ENCODE assay signal across 1 cellular context in genomic region chr11:55658031-55658573, GRCh38.
TF ChIP-seq lines count a peak whose summit lies in the region.

No MANE protein-coding gene starts in this region.

TF ChIP-seq in GM12878, 131 proteins besides CTCF, POLR2A, EP300 and RAD21 (continued from another document):
- TF ChIP-seq, protein P1, sequence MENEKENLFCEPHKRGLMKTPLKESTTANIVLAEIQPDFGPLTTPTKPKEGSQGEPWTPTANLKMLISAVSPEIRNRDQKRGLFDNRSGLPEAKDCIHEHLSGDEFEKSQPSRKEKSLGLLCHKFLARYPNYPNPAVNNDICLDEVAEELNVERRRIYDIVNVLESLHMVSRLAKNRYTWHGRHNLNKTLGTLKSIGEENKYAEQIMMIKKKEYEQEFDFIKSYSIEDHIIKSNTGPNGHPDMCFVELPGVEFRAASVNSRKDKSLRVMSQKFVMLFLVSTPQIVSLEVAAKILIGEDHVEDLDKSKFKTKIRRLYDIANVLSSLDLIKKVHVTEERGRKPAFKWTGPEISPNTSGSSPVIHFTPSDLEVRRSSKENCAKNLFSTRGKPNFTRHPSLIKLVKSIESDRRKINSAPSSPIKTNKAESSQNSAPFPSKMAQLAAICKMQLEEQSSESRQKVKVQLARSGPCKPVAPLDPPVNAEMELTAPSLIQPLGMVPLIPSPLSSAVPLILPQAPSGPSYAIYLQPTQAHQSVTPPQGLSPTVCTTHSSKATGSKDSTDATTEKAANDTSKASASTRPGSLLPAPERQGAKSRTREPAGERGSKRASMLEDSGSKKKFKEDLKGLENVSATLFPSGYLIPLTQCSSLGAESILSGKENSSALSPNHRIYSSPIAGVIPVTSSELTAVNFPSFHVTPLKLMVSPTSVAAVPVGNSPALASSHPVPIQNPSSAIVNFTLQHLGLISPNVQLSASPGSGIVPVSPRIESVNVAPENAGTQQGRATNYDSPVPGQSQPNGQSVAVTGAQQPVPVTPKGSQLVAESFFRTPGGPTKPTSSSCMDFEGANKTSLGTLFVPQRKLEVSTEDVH (IDR thresholded peaks at IDR 0.05; ENCODE audit: low read depth, partially characterized antibody): no peak
- no peak for TF ChIP-seq CREB1 (IDR thresholded peaks at IDR 0.05; ENCODE audit: low read depth)
- no peak for TF ChIP-seq USF1 (IDR thresholded peaks at IDR 0.05; ENCODE audit: borderline replicate concordance, extremely low read length, insufficient read depth, low read depth, low read length)
- no peak for TF ChIP-seq SREBF1 (IDR thresholded peaks at IDR 0.05; ENCODE audit: low read length)
- TF ChIP-seq JUNB (IDR thresholded peaks at IDR 0.05): peak; percentile 75
- TF ChIP-seq NRF1 (conservative IDR thresholded peaks at IDR 0.05; ENCODE audit: low read depth, low read length): no peak
- TF ChIP-seq ATF2 (IDR thresholded peaks at IDR 0.05; ENCODE audit: low read length): no peak
- TF ChIP-seq USF2 (IDR thresholded peaks at IDR 0.05; ENCODE audit: borderline replicate concordance, low read depth, low read length): no peak
- peak; percentile 74 for TF ChIP-seq MEF2B (IDR thresholded peaks at IDR 0.05; ENCODE audit: partially characterized antibody, poor library complexity, severe bottlenecking)
- TF ChIP-seq, protein P2, sequence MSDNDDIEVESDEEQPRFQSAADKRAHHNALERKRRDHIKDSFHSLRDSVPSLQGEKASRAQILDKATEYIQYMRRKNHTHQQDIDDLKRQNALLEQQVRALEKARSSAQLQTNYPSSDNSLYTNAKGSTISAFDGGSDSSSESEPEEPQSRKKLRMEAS (IDR thresholded peaks at IDR 0.05; ENCODE audit: low read depth, low read length): no peak
- TF ChIP-seq CEBPB (IDR thresholded peaks at IDR 0.05; ENCODE audit: borderline replicate concordance in 1 of 2, low read depth in 2 of 2, low read length in 2 of 2): no peak
- peak; percentile 36; the same call in 1 of the 2 replicates for TF ChIP-seq PAX5 (IDR thresholded peaks at IDR 0.05; ENCODE audit: borderline replicate concordance, low read depth, low read length)
- TF ChIP-seq ZZZ3 (IDR thresholded peaks at IDR 0.05; ENCODE audit: control insufficient read depth, insufficient read length, low read depth): no peak
- peak; percentile 88 for TF ChIP-seq BMI1 (IDR thresholded peaks at IDR 0.05; ENCODE audit: borderline replicate concordance)
- TF ChIP-seq RB1 (IDR thresholded peaks at IDR 0.05; ENCODE audit: borderline replicate concordance): no peak
- no peak for TF ChIP-seq BRCA1 (IDR thresholded peaks at IDR 0.05; ENCODE audit: low read depth, low read length)
